In the genomic region with DNA sequence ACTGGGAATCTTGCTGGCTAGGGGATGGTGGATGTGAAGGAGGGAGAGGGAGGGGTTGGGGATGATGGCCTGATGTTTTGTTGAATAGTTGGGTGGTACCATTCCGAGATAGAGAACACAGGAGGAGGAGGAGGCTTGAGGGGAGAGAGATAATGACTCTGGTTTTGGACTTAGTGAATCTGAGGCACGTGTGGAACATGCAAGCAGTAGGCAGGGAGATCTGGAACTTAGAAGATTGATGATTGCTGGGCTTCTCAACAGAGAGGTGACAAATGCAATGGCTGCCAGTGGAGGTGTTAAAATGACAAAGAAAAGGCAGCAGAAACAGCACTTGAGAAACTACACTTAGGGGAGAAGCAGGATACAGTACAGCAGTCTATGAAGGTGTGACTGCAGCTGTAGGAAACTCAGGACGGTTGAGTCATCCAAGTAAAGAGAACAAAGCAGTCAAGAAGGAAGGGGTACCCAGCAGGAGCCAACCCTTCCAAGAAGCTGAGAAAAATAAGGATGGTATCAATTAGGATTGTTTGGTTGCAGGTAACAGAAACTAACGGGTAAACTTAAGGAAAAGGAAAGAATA, we compare ENCODE assay signal across 34 cellular contexts.
"Had no signal": no experiment of that assay in that cellular context is flagged by ENCODE, and none has a peak within 500 bp of the region (broad histone marks: within the 10 kb centered on the region; RNA-seq: fewer than 3 reads in every experiment).

No MANE protein-coding gene starts in this region.

- H3K4me1 Mint-ChIP-seq: activated naive CD8-positive, alpha-beta T cell treated with anti-CD3 and anti-CD28 coated beads, Interleukin-2, amount 10 ng/mL, durations not matched to agents 7 days and 5 days; naive B cell; neural crest cell; stimulated activated memory B cell treated with anti-CD40 and anti-IgM and Interleukin-4, amounts not matched to agents 10 μg/mL and 1 μg/mL and 100 μg/mL, for 72 hours had no signal

- H3K27ac ChIP-seq: brain microvascular endothelial cell, epithelial cell of prostate, gastrocnemius medialis, left lung, lower lobe of right lung, parathyroid adenoma, psoas muscle, right atrium auricular region, tibial nerve had no signal

- H3K4me3 ChIP-seq: gastrocnemius medialis, left lung, lower lobe of right lung, psoas muscle, right atrium auricular region, smooth muscle cell, tibial nerve had no signal

- H3K4me2 ChIP-seq: smooth muscle cell had no signal

- H2AFZ ChIP-seq: parathyroid adenoma had no signal

- H3K9me3 Mint-ChIP-seq: activated CD4-positive, alpha-beta T cell treated with anti-CD3 and anti-CD28 coated beads, Interleukin-2, amount 10 ng/mL, durations not matched to agents 7 days and 5 days; activated T-cell treated with anti-CD3 and anti-CD28 coated beads, Interleukin-2, amount 50 U/mL, for 72 hours had no signal

- H3K27ac Mint-ChIP-seq: activated CD4-positive, alpha-beta T cell treated with anti-CD3 and anti-CD28 coated beads, Interleukin-2, amount 10 ng/mL, durations not matched to agents 7 days and 5 days; activated naive CD8-positive, alpha-beta T cell treated with anti-CD3 and anti-CD28 coated beads, Interleukin-2, amount 10 ng/mL, durations not matched to agents 7 days and 5 days; activated T-cell treated with anti-CD3 and anti-CD28 coated beads, Interleukin-2, amount 50 U/mL, for 72 hours; naive B cell; stimulated activated memory B cell treated with anti-CD40 and anti-IgM and Interleukin-4, amounts not matched to agents 10 μg/mL and 1 μg/mL and 100 μg/mL, for 72 hours had no signal

- H3K4me3 Mint-ChIP-seq: activated CD4-positive, alpha-beta T cell treated with anti-CD3 and anti-CD28 coated beads, Interleukin-2, amount 10 ng/mL, durations not matched to agents 7 days and 5 days; activated naive CD8-positive, alpha-beta T cell treated with anti-CD3 and anti-CD28 coated beads, Interleukin-2, amount 10 ng/mL, durations not matched to agents 7 days and 5 days; activated T-cell treated with anti-CD3 and anti-CD28 coated beads, Interleukin-2, amount 50 U/mL, for 72 hours; naive B cell; neural crest cell; stimulated activated memory B cell treated with anti-CD40 and anti-IgM and Interleukin-4, amounts not matched to agents 10 μg/mL and 1 μg/mL and 100 μg/mL, for 72 hours had no signal

- H3K36me3 Mint-ChIP-seq: naive B cell; stimulated activated memory B cell treated with anti-CD40 and anti-IgM and Interleukin-4, amounts not matched to agents 10 μg/mL and 1 μg/mL and 100 μg/mL, for 72 hours had no signal

- H3K27me3 ChIP-seq: brain microvascular endothelial cell, gastrocnemius medialis, left lung, right atrium auricular region, tibial nerve had no signal

- DNase-seq: activated CD4-positive, alpha-beta T cell treated with anti-CD3 and anti-CD28 coated beads, Interleukin-2, amount 10 ng/mL, durations not matched to agents 7 days and 5 days; activated CD4-positive, CD25-positive, alpha-beta regulatory T cell treated with anti-CD3 and anti-CD28 coated beads, Interleukin-2, amount 50 U/mL, for 72 hours; activated effector memory CD4-positive, alpha-beta T cell treated with Interleukin-2 at 50 U/mL for 16 hours; activated naive CD4-positive, alpha-beta T cell treated with Interleukin-2 at 50 U/mL for 16 hours; activated naive CD8-positive, alpha-beta T cell treated with anti-CD3 and anti-CD28 coated beads, Interleukin-2, amount 10 ng/mL, durations not matched to agents 7 days and 5 days; activated T-cell treated with anti-CD3 and anti-CD28 coated beads for 4 hours; activated T-cell treated with anti-CD3 and anti-CD28 coated beads, Interleukin-2, amount 50 U/mL, for 72 hours; amniotic stem cell; brain microvascular endothelial cell; central memory CD4-positive, alpha-beta T cell; dermis blood vessel endothelial cell; effector CD4-positive, alpha-beta T cell; gastrocnemius medialis; glutamatergic neuron; left lung; lower lobe of right lung; mesendoderm; naive B cell; occipital lobe; psoas muscle; stimulated activated CD4-positive, alpha-beta T cell treated with anti-CD3 and anti-CD28 coated beads, Interleukin-1b, Interleukin-23, amount 100 ng/mL, for 48 hours; stimulated activated CD4-positive, alpha-beta T cell treated with anti-CD3 and anti-CD28 coated beads, Interleukin-4, amount 100 ng/mL, for 4 hours; stimulated activated CD8-positive, alpha-beta memory T cell treated with anti-CD3 and anti-CD28 coated beads, Interleukin-4, amount 100 ng/mL, for 48 hours; T-helper 2 cell had no signal

- H3K4me1 ChIP-seq: psoas muscle, right atrium auricular region had no signal

- FAIRE-seq: astrocyte, colon, islet of Langerhans had no signal

- ATAC-seq: gastrocnemius medialis; left lung; lower lobe of right lung; psoas muscle; stimulated activated memory B cell treated with anti-CD40 and anti-IgM and Interleukin-4, amounts not matched to agents 10 μg/mL and 1 μg/mL and 100 μg/mL, for 72 hours had no signal

- H3K36me3 ChIP-seq: brain microvascular endothelial cell, gastrocnemius medialis, left lung, lower lobe of right lung, right atrium auricular region, tibial nerve had no signal

- H3K27me3 Mint-ChIP-seq: activated CD4-positive, alpha-beta T cell treated with anti-CD3 and anti-CD28 coated beads, Interleukin-2, amount 10 ng/mL, durations not matched to agents 7 days and 5 days; activated naive CD8-positive, alpha-beta T cell treated with anti-CD3 and anti-CD28 coated beads, Interleukin-2, amount 10 ng/mL, durations not matched to agents 7 days and 5 days; naive B cell; stimulated activated memory B cell treated with anti-CD40 and anti-IgM and Interleukin-4, amounts not matched to agents 10 μg/mL and 1 μg/mL and 100 μg/mL, for 72 hours had no signal

- H3K9me3 ChIP-seq: gastrocnemius medialis, left lung, lower lobe of right lung, psoas muscle, right atrium auricular region, tibial nerve had no signal

- H3K9ac ChIP-seq: parathyroid adenoma had no signal
